12 cellular contexts compared by ENCODE assay signal in genomic region chr7:101060992-101061391, GRCh38. TPM values are rescaled to one million over a fixed set of nuclear protein-coding genes. Genes with fewer than 3 reads are reported as not detected.
"Had no signal": no experiment of that assay in that cellular context is flagged by ENCODE, and none has a peak within 500 bp of the region (broad histone marks: within the 10 kb centered on the region; RNA-seq: fewer than 3 reads in every experiment).

No MANE protein-coding gene starts in this region.

- H3K4me1 ChIP-seq: HAP-1 had no signal

- ATAC-seq: GM23338, HCT116 had no signal

- H3K9me3 Mint-ChIP-seq: GM23338, H9, HFFc6 had no signal

- H3K4me3 ChIP-seq: GM23248, GM23338, HAP-1 had no signal

- H3K9ac ChIP-seq: GM23248 had no signal

- H2AFZ ChIP-seq: GM23248, GM23338 had no signal

- H3K9me3 ChIP-seq: HAP-1 had no signal

- H3K36me3 ChIP-seq: HAP-1 had no signal

- H3K4me2 ChIP-seq: GM23338 had no signal

- H3K27ac Mint-ChIP-seq: GM23338, H9, HFFc6 had no signal

- H3K4me3 Mint-ChIP-seq: GM23338, H9, HFFc6 had no signal

- FAIRE-seq: H1, H54 had no signal

- DNase-seq: GM23248, GOT3, H7, H9, HCEC 1CT, HFFc6 had no signal

- H3K27ac ChIP-seq: GM23248 had no signal

RNA-seq across cellular contexts. Expression of gene MUC17, which starts 41.1 kb away (rescaled TPM):
- total RNA-seq: GM23248, H1, H4, H7, H9, HFFc6 had no signal
- polyA plus RNA-seq: GM23248, GM23338 had no signal
